ENCODE assay signal across 19 cellular contexts in the genomic region with DNA sequence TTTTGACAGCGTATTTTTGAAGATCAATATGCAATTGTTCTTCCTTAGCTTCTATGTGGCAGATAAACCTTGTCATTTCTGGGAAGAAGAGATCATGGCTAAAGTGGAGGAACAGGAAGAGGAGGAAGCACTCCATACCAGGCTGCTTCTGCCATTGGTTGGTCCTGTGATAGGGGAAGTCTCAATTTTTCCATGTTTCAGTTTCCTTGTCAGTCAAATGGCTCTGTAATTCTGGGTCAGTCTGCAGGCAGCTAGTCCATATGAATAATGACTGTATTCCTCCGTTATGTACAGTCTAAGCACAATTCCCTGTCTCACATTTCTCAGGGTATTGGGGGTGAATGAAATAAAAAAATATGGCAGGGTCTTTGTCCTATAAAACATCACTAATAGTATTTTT.
"Had no signal": no experiment of that assay in that cellular context is flagged by ENCODE, and none has a peak within 500 bp of the region (broad histone marks: within the 10 kb centered on the region; RNA-seq: fewer than 3 reads in every experiment).

No MANE protein-coding gene starts in this region.

- ATAC-seq: heart right ventricle; left cardiac atrium; natural killer cell treated with Interleukin-12 subunit alpha and Interleukin-12 subunit beta and Interleukin-15 and Interleukin-18, amount 100 ng/mL, for 72 hours; T-helper 17 cell had no signal

- DNase-seq: activated CD4-positive, alpha-beta T cell treated with anti-CD3 and anti-CD28 coated beads, Interleukin-2, amount 50 U/mL, for 1 hour; activated CD8-positive, alpha-beta memory T cell treated with anti-CD3 and anti-CD28 coated beads for 24 hours; activated CD8-positive, alpha-beta memory T cell treated with anti-CD3 and anti-CD28 coated beads, Interleukin-2, amount 50 U/mL, for 4 hours; activated gamma-delta T cell treated with Interleukin-2 at 50 U/mL for 16 hours; central memory CD4-positive, alpha-beta T cell; dermis blood vessel endothelial cell; effector CD8-positive, alpha-beta T cell; erythroblast; foreskin fibroblast; heart right ventricle; islet precursor cell; left cardiac atrium; ovary; stimulated activated CD4-positive, alpha-beta T cell treated with anti-CD3 and anti-CD28 coated beads, Interleukin-2, amount 100 ng/mL, for 48 hours; stimulated activated naive CD4-positive, alpha-beta T cell treated with Interleukin-2 at 50 U/mL for 16 hours; T-helper 17 cell; tibial artery had no signal

- H3K27me3 Mint-ChIP-seq: activated naive CD4-positive, alpha-beta T cell treated with anti-CD3 and anti-CD28 coated beads, Interleukin-2, amount 50 U/mL, for 24 hours had no signal

- H3K9me3 Mint-ChIP-seq: activated naive CD4-positive, alpha-beta T cell treated with anti-CD3 and anti-CD28 coated beads, Interleukin-2, amount 50 U/mL, for 24 hours; natural killer cell treated with Interleukin-12 subunit alpha and Interleukin-12 subunit beta and Interleukin-15 and Interleukin-18, amount 100 ng/mL, for 72 hours had no signal

- H3K36me3 Mint-ChIP-seq: activated naive CD4-positive, alpha-beta T cell treated with anti-CD3 and anti-CD28 coated beads, Interleukin-2, amount 50 U/mL, for 24 hours; natural killer cell treated with Interleukin-12 subunit alpha and Interleukin-12 subunit beta and Interleukin-15 and Interleukin-18, amount 100 ng/mL, for 72 hours had no signal

- H3K4me3 Mint-ChIP-seq: activated naive CD4-positive, alpha-beta T cell treated with anti-CD3 and anti-CD28 coated beads, Interleukin-2, amount 50 U/mL, for 24 hours; natural killer cell treated with Interleukin-12 subunit alpha and Interleukin-12 subunit beta and Interleukin-15 and Interleukin-18, amount 100 ng/mL, for 72 hours; T-helper 17 cell had no signal

- H3K27ac Mint-ChIP-seq: activated naive CD4-positive, alpha-beta T cell treated with anti-CD3 and anti-CD28 coated beads, Interleukin-2, amount 50 U/mL, for 24 hours; natural killer cell treated with Interleukin-12 subunit alpha and Interleukin-12 subunit beta and Interleukin-15 and Interleukin-18, amount 100 ng/mL, for 72 hours; T-helper 17 cell had no signal
